ENCODE assay signal across 15 cellular contexts in the genomic region with DNA sequence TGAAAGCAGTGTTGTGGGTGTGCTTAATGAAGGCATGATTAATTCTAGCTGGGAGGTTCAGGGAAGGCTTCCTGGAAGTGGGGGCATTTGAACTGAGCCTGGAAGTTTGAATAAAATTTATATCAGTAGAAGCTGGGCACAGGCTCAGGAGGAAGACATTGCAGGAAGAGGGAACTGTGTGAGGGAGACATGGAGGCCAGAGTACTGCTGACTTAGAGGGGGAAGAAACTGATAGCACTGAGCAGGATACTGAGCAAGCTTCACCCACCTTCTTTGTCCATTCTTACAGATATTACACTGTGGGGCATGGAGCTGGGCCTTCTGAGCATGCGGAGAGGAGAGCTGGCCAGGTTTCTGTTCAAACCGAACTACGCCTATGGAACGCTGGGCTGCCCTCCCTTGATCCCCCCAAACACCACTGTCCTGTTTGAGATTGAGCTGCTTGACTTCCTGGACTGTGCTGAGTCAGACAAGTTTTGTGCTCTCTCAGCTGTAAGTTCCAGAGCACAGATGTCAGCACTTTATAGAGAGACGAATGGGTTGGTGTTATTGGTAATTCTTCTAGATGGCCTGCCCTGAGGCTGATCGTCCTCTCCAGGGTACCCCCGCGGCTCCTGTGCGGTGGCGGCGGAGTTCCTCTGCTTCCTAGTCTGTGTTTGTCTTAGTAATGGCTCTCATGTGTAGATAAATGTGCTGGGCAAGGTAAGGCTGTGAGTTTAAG. TPM values are rescaled to one million over a fixed set of nuclear protein-coding genes. Genes with fewer than 3 reads are reported as not detected.
DNase-seq lines count a peak whose midpoint lies in the region; ATAC-seq and TF ChIP-seq lines count a peak whose summit lies in the region.
"Had no signal": no experiment of that assay in that cellular context is flagged by ENCODE, and none has a peak within 500 bp of the region (broad histone marks: within the 10 kb centered on the region; RNA-seq: fewer than 3 reads in every experiment).

No MANE protein-coding gene starts in this region.

- no peak for TF ChIP-seq CTCF in type B pancreatic cell (conservative IDR thresholded peaks at IDR 0.05)

- intact Hi-C loops in Right ventricle myocardium inferior (cut with DNase I): no loop called here
- intact Hi-C loops in cardiac septum (cut with DNase I): no loop called here
- intact Hi-C loops in activated naive CD4-positive, alpha-beta T cell treated with anti-CD3 and anti-CD28 coated beads for 36 hours (cut with micrococcal nuclease): no loop called here

- ATAC-seq in Right ventricle myocardium inferior: peak; percentile 70

- peak overlapping the region; percentile 74 for H3K27ac Mint-ChIP-seq in type B pancreatic cell
- no peak overlapping the region for H3K27ac Mint-ChIP-seq in activated naive CD4-positive, alpha-beta T cell treated with anti-CD3 and anti-CD28 coated beads for 36 hours
- H3K27ac Mint-ChIP-seq: activated naive CD8-positive, alpha-beta T cell treated with anti-CD3 and anti-CD28 coated beads, Interleukin-2, amount 10 ng/mL, durations not matched to agents 7 days and 5 days had no signal

- H3K4me3 Mint-ChIP-seq in type B pancreatic cell: peak overlapping the region; percentile 46
- H3K4me3 Mint-ChIP-seq in activated naive CD4-positive, alpha-beta T cell treated with anti-CD3 and anti-CD28 coated beads for 36 hours: no peak overlapping the region
- H3K4me3 Mint-ChIP-seq: activated naive CD8-positive, alpha-beta T cell treated with anti-CD3 and anti-CD28 coated beads, Interleukin-2, amount 10 ng/mL, durations not matched to agents 7 days and 5 days had no signal

- DNase-seq in Right ventricle myocardium inferior (ENCODE audit: missing footprints) (no peak), cardiac septum (ENCODE audit: low spot score) (no peak), dermis microvascular lymphatic vessel endothelial cell (ENCODE audit: low read depth in 2 of 2) (peak; percentile 30 to 41), kidney tubule cell (ENCODE audit: low spot score) (peak; percentile 52), type B pancreatic cell (ENCODE audit: extremely low spot score, unreplicated experiment) (no peak), activated gamma-delta T cell treated with Interleukin-2 at 50 U/mL for 16 hours (no peak)
- no peak for DNase-seq in activated naive CD4-positive, alpha-beta T cell treated with anti-CD3 and anti-CD28 coated beads for 36 hours
- no peak for DNase-seq in central memory CD4-positive, alpha-beta T cell
- DNase-seq: 8988T; activated naive CD8-positive, alpha-beta T cell treated with anti-CD3 and anti-CD28 coated beads, Interleukin-2, amount 10 ng/mL, durations not matched to agents 7 days and 5 days; effector CD8-positive, alpha-beta T cell; NCI-H2227 treated with DMSO at 0.1 percent for 48 hours; T-helper 9 cell; tibial artery had no signal

- H3K27me3 Mint-ChIP-seq in type B pancreatic cell: no peaks in the 10 kb centered on the region
- no peaks in the 10 kb centered on the region for H3K27me3 Mint-ChIP-seq in activated naive CD4-positive, alpha-beta T cell treated with anti-CD3 and anti-CD28 coated beads for 36 hours (ENCODE audit: low read depth)

- H3K9me3 Mint-ChIP-seq in type B pancreatic cell: no peaks in the 10 kb centered on the region
- no peaks in the 10 kb centered on the region for H3K9me3 Mint-ChIP-seq in activated naive CD4-positive, alpha-beta T cell treated with anti-CD3 and anti-CD28 coated beads for 36 hours
- H3K9me3 Mint-ChIP-seq: activated naive CD8-positive, alpha-beta T cell treated with anti-CD3 and anti-CD28 coated beads, Interleukin-2, amount 10 ng/mL, durations not matched to agents 7 days and 5 days had no signal

- H3K4me1 Mint-ChIP-seq in type B pancreatic cell (ENCODE audit: unreplicated experiment): peaks cover 34% of the 10 kb centered on the region
- no peaks in the 10 kb centered on the region for H3K4me1 Mint-ChIP-seq in activated naive CD4-positive, alpha-beta T cell treated with anti-CD3 and anti-CD28 coated beads for 36 hours (ENCODE audit: low read depth)
- H3K4me1 Mint-ChIP-seq: activated naive CD8-positive, alpha-beta T cell treated with anti-CD3 and anti-CD28 coated beads, Interleukin-2, amount 10 ng/mL, durations not matched to agents 7 days and 5 days had no signal

- CTCF ChIA-PET in activated naive CD4-positive, alpha-beta T cell treated with anti-CD3 and anti-CD28 coated beads for 36 hours (lab: Charles Lee): interaction anchor here (1.0 kb wide), 1 partner anchor 14 kb away, joined by 3 read pairs; no protein-coding TSS in a partner anchor

- no peaks in the 10 kb centered on the region for H3K36me3 Mint-ChIP-seq in type B pancreatic cell
- no peaks in the 10 kb centered on the region for H3K36me3 Mint-ChIP-seq in activated naive CD4-positive, alpha-beta T cell treated with anti-CD3 and anti-CD28 coated beads for 36 hours (ENCODE audit: low read depth)
- H3K36me3 Mint-ChIP-seq: activated naive CD8-positive, alpha-beta T cell treated with anti-CD3 and anti-CD28 coated beads, Interleukin-2, amount 10 ng/mL, durations not matched to agents 7 days and 5 days had no signal

RNA-seq across cellular contexts. Expression of a gene that starts 2.1 kb away (rescaled TPM):
- not detected for total RNA-seq in Right ventricle myocardium inferior
- total RNA-seq in cardiac septum: not detected
- total RNA-seq in dermis microvascular lymphatic vessel endothelial cell: not detected in 2 replicates
- not detected in 2 replicates for total RNA-seq in type B pancreatic cell (ENCODE audit: low replicate concordance)
- total RNA-seq in activated naive CD4-positive, alpha-beta T cell treated with anti-CD3 and anti-CD28 coated beads for 36 hours: not detected
- total RNA-seq: activated CD8-positive, alpha-beta memory T cell treated with anti-CD3 and anti-CD28 coated beads for 36 hours; activated naive CD8-positive, alpha-beta T cell treated with anti-CD3 and anti-CD28 coated beads, Interleukin-2, amount 10 ng/mL, durations not matched to agents 7 days and 5 days had no signal

RNA-seq across cellular contexts. Expression of a gene that starts 2.1 kb away (rescaled TPM):
- 0.32 TPM for total RNA-seq in Right ventricle myocardium inferior
- not detected for total RNA-seq in cardiac septum
- not detected in 2 replicates for total RNA-seq in dermis microvascular lymphatic vessel endothelial cell
- total RNA-seq in type B pancreatic cell (ENCODE audit: low replicate concordance): 0.76 and 4.6 TPM in 2 replicates
- not detected for total RNA-seq in activated naive CD4-positive, alpha-beta T cell treated with anti-CD3 and anti-CD28 coated beads for 36 hours
- total RNA-seq: activated CD8-positive, alpha-beta memory T cell treated with anti-CD3 and anti-CD28 coated beads for 36 hours; activated naive CD8-positive, alpha-beta T cell treated with anti-CD3 and anti-CD28 coated beads, Interleukin-2, amount 10 ng/mL, durations not matched to agents 7 days and 5 days had no signal

RNA-seq across cellular contexts. Expression of a gene that starts 21.4 kb away (rescaled TPM):
- total RNA-seq in Right ventricle myocardium inferior: 16.6 TPM
- total RNA-seq in cardiac septum: 15.5 TPM
- 1.1 and 1.7 TPM in 2 replicates for total RNA-seq in dermis microvascular lymphatic vessel endothelial cell
- total RNA-seq in type B pancreatic cell (ENCODE audit: low replicate concordance): 21.3 and 26.8 TPM in 2 replicates
- 10 to 100 TPM; 53.3 to 57.0 TPM for total RNA-seq in activated naive CD4-positive, alpha-beta T cell treated with anti-CD3 and anti-CD28 coated beads for 36 hours

Comparison
In these comparisons a context has a peak if more than half of its experiments do, and no peak if none do; other contexts are left out.
1. DNase-seq: peak in dermis microvascular lymphatic vessel endothelial cell (2 of 2) and kidney tubule cell (single experiment); none in Right ventricle myocardium inferior (single experiment), cardiac septum (single experiment), type B pancreatic cell (single experiment), activated naive CD4-positive, alpha-beta T cell treated with anti-CD3 and anti-CD28 coated beads for 36 hours (single experiment), central memory CD4-positive, alpha-beta T cell (single experiment) and activated gamma-delta T cell treated with Interleukin-2 at 50 U/mL for 16 hours (single experiment).